Comparison of ENCODE assay signal across 16 cellular contexts in genomic region chr14:99530407-99530806, GRCh38.
"Had no signal": no experiment of that assay in that cellular context is flagged by ENCODE, and none has a peak within 500 bp of the region (broad histone marks: within the 10 kb centered on the region; RNA-seq: fewer than 3 reads in every experiment).

No MANE protein-coding gene starts in this region.

- H3K9me3 ChIP-seq: suprapubic skin, upper lobe of left lung had no signal

- H3K4me3 ChIP-seq: lung, suprapubic skin, upper lobe of left lung had no signal

- H3K36me3 ChIP-seq: suprapubic skin, upper lobe of left lung had no signal

- H3K27ac ChIP-seq: suprapubic skin, upper lobe of left lung, VCaP had no signal

- H3K27me3 ChIP-seq: suprapubic skin, upper lobe of left lung had no signal

- DNase-seq: activated CD4-positive, alpha-beta T cell treated with anti-CD3 and anti-CD28 coated beads for 36 hours; activated CD8-positive, alpha-beta T cell treated with anti-CD3 and anti-CD28 coated beads for 36 hours; activated naive CD4-positive, alpha-beta T cell treated with anti-CD3 and anti-CD28 coated beads for 36 hours; central memory CD4-positive, alpha-beta T cell; effector memory CD4-positive, alpha-beta T cell; erythroblast; hippocampal formation; naive thymus-derived CD8-positive, alpha-beta T cell; stimulated activated CD4-positive, alpha-beta T cell treated with anti-CD3 and anti-CD28 coated beads, Interleukin-4, amount 100 ng/mL, for 1 hour; stimulated activated CD8-positive, alpha-beta memory T cell treated with anti-CD3 and anti-CD28 coated beads, Interleukin-4, amount 100 ng/mL, for 48 hours; stimulated activated naive CD8-positive, alpha-beta T cell treated with anti-CD3 and anti-CD28 coated beads, Interleukin-15, Interleukin-2, amounts not matched to agents 100 U/mL and 50 U/mL, for 24 hours; T-cell; upper lobe of left lung had no signal

- ATAC-seq: activated CD4-positive, alpha-beta T cell treated with anti-CD3 and anti-CD28 coated beads for 36 hours; activated CD8-positive, alpha-beta T cell treated with anti-CD3 and anti-CD28 coated beads for 36 hours; naive thymus-derived CD8-positive, alpha-beta T cell; stimulated activated naive CD8-positive, alpha-beta T cell treated with anti-CD3 and anti-CD28 coated beads, Interleukin-15, Interleukin-2, amounts not matched to agents 100 U/mL and 50 U/mL, for 24 hours; T-cell had no signal
